In the genomic region with DNA sequence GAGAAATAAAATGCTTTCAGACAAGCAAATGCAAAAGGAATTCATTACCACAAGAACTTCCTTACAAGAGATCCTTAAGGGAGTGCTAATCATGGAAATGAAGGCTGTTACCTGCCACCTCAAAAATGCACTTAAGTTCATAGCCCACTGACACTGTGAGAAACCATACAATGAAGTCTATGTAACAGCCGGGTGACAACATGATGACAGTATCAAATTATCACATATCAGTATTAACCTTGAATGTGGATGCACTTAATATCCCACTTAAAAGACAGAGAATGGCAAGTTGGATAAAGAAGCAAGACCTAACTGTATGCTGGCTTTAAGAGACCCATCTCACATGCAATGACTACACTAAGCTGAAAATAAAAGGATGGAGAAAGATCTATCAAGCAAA, we compare ENCODE assay signal across 30 cellular contexts.
"Had no signal": no experiment of that assay in that cellular context is flagged by ENCODE, and none has a peak within 500 bp of the region (broad histone marks: within the 10 kb centered on the region; RNA-seq: fewer than 3 reads in every experiment).

No MANE protein-coding gene starts in this region.

- H3K9me3 ChIP-seq: adrenal gland, body of pancreas had no signal

- H3K4me3 ChIP-seq: adrenal gland, ascending aorta, body of pancreas, breast epithelium, cardiac muscle cell had no signal

- H3K36me3 ChIP-seq: adrenal gland, ascending aorta, brain microvascular endothelial cell, breast epithelium, cardiac muscle cell had no signal

- H3K27me3 ChIP-seq: adrenal gland, ascending aorta, body of pancreas, brain microvascular endothelial cell, breast epithelium, cardiac muscle cell had no signal

- DNase-seq: activated effector memory CD4-positive, alpha-beta T cell treated with anti-CD3 and anti-CD28 coated beads, Interleukin-2, amount 50 U/mL, for 16 hours; activated effector memory CD4-positive, alpha-beta T cell treated with Interleukin-2 at 50 U/mL for 16 hours; activated gamma-delta T cell; activated gamma-delta T cell treated with Interleukin-2 at 50 U/mL for 16 hours; activated naive CD4-positive, alpha-beta T cell; activated naive CD4-positive, alpha-beta T cell treated with anti-CD3 and anti-CD28 coated beads for 36 hours; activated naive CD4-positive, alpha-beta T cell treated with anti-CD3 and anti-CD28 coated beads, Interleukin-2, amount 10 ng/mL, durations not matched to agents 7 days and 5 days; activated naive CD4-positive, alpha-beta T cell treated with anti-CD3 and anti-CD28 coated beads, Interleukin-2, amount 50 U/mL, for 16 hours; activated naive CD4-positive, alpha-beta T cell treated with Interleukin-2 at 50 U/mL for 16 hours; activated naive CD8-positive, alpha-beta T cell treated with anti-CD3 and anti-CD28 coated beads for 36 hours; activated naive CD8-positive, alpha-beta T cell treated with anti-CD3 and anti-CD28 coated beads, Interleukin-2, amount 10 ng/mL, durations not matched to agents 7 days and 5 days; activated naive CD8-positive, alpha-beta T cell treated with anti-CD3 and anti-CD28 coated beads, Interleukin-2, amount 50 U/mL, for 24 hours; activated T-cell treated with anti-CD3 and anti-CD28 coated beads, Interleukin-2, amount 50 U/mL, for 1 hour; activated T-cell treated with anti-CD3 and anti-CD28 coated beads, Interleukin-2, amount 50 U/mL, for 24 hours; activated T-cell treated with anti-CD3 and anti-CD28 coated beads, Interleukin-2, amount 50 U/mL, for 4 hours; activated T-cell treated with anti-CD3 and anti-CD28 coated beads, Interleukin-2, amount 50 U/mL, for 48 hours; activated T-cell treated with anti-CD3 and anti-CD28 coated beads, Interleukin-2, amount 50 U/mL, for 72 hours; adrenal gland; amniotic stem cell; amygdala; anterior cingulate cortex; aorta; body of pancreas; brain microvascular endothelial cell; caudate nucleus; central memory CD4-positive, alpha-beta T cell; cerebellar nuclear complex had no signal

- H3K27ac ChIP-seq: adrenal gland, ascending aorta, body of pancreas, brain microvascular endothelial cell, breast epithelium, cardiac muscle cell had no signal
